ENCODE assay signal across 8 cellular contexts in the genomic region with DNA sequence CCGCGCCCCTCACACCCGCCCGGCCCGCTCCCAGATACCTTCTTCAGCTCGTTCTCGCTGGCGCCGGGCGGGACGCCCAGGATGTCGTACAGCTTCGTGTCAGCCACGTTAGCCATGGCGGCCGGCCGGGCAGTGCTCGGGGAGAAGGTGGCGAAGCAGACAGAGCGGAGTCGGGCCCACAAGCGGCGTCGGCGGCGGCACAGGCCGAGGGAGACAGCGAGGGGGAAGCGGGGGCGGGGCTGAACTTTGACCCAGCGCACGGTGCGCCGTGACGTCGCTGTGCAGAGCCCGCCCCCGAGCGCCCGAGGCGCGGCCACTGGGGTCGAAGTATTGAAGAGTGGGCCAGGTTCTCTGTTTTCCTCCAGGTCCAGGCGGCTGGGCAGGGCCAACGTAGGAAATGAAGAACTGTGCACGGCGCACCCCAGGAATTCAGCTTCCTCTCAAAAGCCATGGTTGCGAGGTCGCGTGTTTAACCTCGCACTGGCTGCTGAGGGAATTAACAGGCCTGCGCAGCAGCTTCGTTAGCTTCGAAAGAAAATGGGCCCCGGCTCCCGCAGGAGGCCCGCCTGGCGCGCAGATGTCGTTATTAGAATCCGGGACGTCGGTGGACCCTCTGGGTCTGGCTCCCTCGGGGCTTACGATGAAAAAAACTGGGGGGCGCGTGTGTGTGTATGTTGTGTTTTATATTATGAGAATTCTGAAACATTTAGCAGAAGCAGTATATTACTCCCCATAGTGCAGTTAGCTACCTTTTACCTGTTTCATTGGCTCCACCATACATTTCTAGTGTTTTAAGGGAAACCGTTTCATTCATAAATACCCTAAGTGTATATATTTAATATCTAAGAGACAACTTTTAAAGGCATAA. TPM values are rescaled to one million over a fixed set of nuclear protein-coding genes. Genes with fewer than 3 reads are reported as not detected.
DNase-seq lines count a peak whose midpoint lies in the region; ATAC-seq and TF ChIP-seq lines count a peak whose summit lies in the region.

A gene (minus strand): TSS at position 218 of the 868 bp plus-strand sequence. CDS start 102 bp downstream, at position 116.

- no peaks in the 10 kb centered on the region for H4K20me1 ChIP-seq in neural cell (ENCODE audit: insufficient read depth)

- H3K9me2 ChIP-seq in neural cell (ENCODE audit: insufficient read depth, low read length), result no peaks in the 10 kb centered on the region

- H3K9me3 ChIP-seq in neural cell (ENCODE audit: low read length), result no peaks in the 10 kb centered on the region

- peak within 1 kb of the TSS; percentile 99 for H3K4me2 ChIP-seq in neural cell (ENCODE audit: low read length)

- peak; percentile 23 for TF ChIP-seq RAD21 in neural cell (conservative IDR thresholded peaks at IDR 0.05)

- H3K27ac Mint-ChIP-seq in stimulated activated naive CD8-positive, alpha-beta T cell treated with anti-CD3 and anti-CD28 coated beads, Interleukin-15, amount 100 ng/mL, for 72 hours, result peak within 1 kb of the TSS; percentile 98 to 99

- TF ChIP-seq POLR2A in Raji (IDR thresholded peaks at IDR 0.05; ENCODE audit: insufficient read depth, low read depth, low read length), result peak; percentile 86

- H3K79me2 ChIP-seq in neural cell (replicated peaks; ENCODE audit: insufficient read depth, low read length), result peaks cover 36% of the 10 kb centered on the region

- no peaks in the 10 kb centered on the region for H3K27me3 Mint-ChIP-seq in stimulated activated naive CD8-positive, alpha-beta T cell treated with anti-CD3 and anti-CD28 coated beads, Interleukin-15, amount 100 ng/mL, for 72 hours

- H2AFZ ChIP-seq in neural cell (ENCODE audit: low read depth, low read length), result peak within 1 kb of the TSS; percentile 89

- H3K4me1 Mint-ChIP-seq in stimulated activated naive CD8-positive, alpha-beta T cell treated with anti-CD3 and anti-CD28 coated beads, Interleukin-15, amount 100 ng/mL, for 72 hours, result peaks cover 57% of the 10 kb centered on the region

- H3K4me3 ChIP-seq in fibroblast of villous mesenchyme (ENCODE audit: low read depth, low read length) (peak within 1 kb of the TSS; percentile 91), neural cell (ENCODE audit: low read length) (peak within 1 kb of the TSS; percentile 92)

- TF ChIP-seq CTCF in fibroblast of villous mesenchyme (IDR thresholded peaks at IDR 0.05; ENCODE audit: insufficient read depth, low read depth, low read length), result no peak
- peak; percentile 29 for TF ChIP-seq CTCF in neural cell (IDR thresholded peaks at IDR 0.05; ENCODE audit: poor library complexity, severe bottlenecking)

- H3K9me3 Mint-ChIP-seq in stimulated activated naive CD8-positive, alpha-beta T cell treated with anti-CD3 and anti-CD28 coated beads, Interleukin-15, amount 100 ng/mL, for 72 hours, result no peaks in the 10 kb centered on the region

- peak within 1 kb of the TSS; percentile 97 for H3K27ac ChIP-seq in neural cell (ENCODE audit: low read length)

- H3K9ac ChIP-seq in neural cell (ENCODE audit: low read length), result peak within 1 kb of the TSS; percentile 93

- H3F3A ChIP-seq in neural cell (ENCODE audit: insufficient read depth, low read length, poor library complexity, severe bottlenecking), result no peaks in the 10 kb centered on the region

- DNase-seq in ELR (ENCODE audit: low read depth) (peak; percentile 91), H4 (ENCODE audit: low spot score) (peak; percentile 63), LoVo (ENCODE audit: low spot score) (peak; percentile 90), fibroblast of villous mesenchyme (ENCODE audit: low read depth) (peak; percentile 91)
- DNase-seq in activated effector memory CD4-positive, alpha-beta T cell treated with anti-CD3 and anti-CD28 coated beads, Interleukin-2, amount 50 U/mL, for 16 hours, result peak; percentile 97
- DNase-seq in stimulated activated naive CD8-positive, alpha-beta T cell treated with anti-CD3 and anti-CD28 coated beads, Interleukin-15, amount 100 ng/mL, for 72 hours, result peak; percentile 89 to 92

- peaks cover 4% of the 10 kb centered on the region for H3K36me3 ChIP-seq in neural cell (ENCODE audit: insufficient read depth, low read length)

- no peak for TF ChIP-seq EP300 in neural cell (conservative IDR thresholded peaks at IDR 0.05; ENCODE audit: poor library complexity, severe bottlenecking)

- ATAC-seq in stimulated activated naive CD8-positive, alpha-beta T cell treated with anti-CD3 and anti-CD28 coated beads, Interleukin-15, amount 100 ng/mL, for 72 hours, result peak; percentile 94

- H3K4me3 Mint-ChIP-seq in stimulated activated naive CD8-positive, alpha-beta T cell treated with anti-CD3 and anti-CD28 coated beads, Interleukin-15, amount 100 ng/mL, for 72 hours, result peak within 1 kb of the TSS; percentile 88 to 93

- H3K27me3 ChIP-seq in neural cell (ENCODE audit: insufficient read depth, low read depth, low read length), result no peaks in the 10 kb centered on the region

TF ChIP-seq in neural cell, 6 proteins besides CTCF, POLR2A, EP300 and RAD21:
- TF ChIP-seq MXI1 (conservative IDR thresholded peaks at IDR 0.05; ENCODE audit: poor library complexity, severe bottlenecking) (peak; percentile 77), SMC3 (conservative IDR thresholded peaks at IDR 0.05; ENCODE audit: poor library complexity) (no peak), POLR2AphosphoS5 (IDR thresholded peaks at IDR 0.05) (peak; percentile 97), TAF1 (IDR thresholded peaks at IDR 0.05; ENCODE audit: low read depth) (peak; percentile 83), EZH2 (IDR thresholded peaks at IDR 0.05; ENCODE audit: borderline replicate concordance, insufficient read depth, low read length, poor library complexity, severe bottlenecking) (no peak)
- TF ChIP-seq, protein P1, sequence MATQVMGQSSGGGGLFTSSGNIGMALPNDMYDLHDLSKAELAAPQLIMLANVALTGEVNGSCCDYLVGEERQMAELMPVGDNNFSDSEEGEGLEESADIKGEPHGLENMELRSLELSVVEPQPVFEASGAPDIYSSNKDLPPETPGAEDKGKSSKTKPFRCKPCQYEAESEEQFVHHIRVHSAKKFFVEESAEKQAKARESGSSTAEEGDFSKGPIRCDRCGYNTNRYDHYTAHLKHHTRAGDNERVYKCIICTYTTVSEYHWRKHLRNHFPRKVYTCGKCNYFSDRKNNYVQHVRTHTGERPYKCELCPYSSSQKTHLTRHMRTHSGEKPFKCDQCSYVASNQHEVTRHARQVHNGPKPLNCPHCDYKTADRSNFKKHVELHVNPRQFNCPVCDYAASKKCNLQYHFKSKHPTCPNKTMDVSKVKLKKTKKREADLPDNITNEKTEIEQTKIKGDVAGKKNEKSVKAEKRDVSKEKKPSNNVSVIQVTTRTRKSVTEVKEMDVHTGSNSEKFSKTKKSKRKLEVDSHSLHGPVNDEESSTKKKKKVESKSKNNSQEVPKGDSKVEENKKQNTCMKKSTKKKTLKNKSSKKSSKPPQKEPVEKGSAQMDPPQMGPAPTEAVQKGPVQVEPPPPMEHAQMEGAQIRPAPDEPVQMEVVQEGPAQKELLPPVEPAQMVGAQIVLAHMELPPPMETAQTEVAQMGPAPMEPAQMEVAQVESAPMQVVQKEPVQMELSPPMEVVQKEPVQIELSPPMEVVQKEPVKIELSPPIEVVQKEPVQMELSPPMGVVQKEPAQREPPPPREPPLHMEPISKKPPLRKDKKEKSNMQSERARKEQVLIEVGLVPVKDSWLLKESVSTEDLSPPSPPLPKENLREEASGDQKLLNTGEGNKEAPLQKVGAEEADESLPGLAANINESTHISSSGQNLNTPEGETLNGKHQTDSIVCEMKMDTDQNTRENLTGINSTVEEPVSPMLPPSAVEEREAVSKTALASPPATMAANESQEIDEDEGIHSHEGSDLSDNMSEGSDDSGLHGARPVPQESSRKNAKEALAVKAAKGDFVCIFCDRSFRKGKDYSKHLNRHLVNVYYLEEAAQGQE (IDR thresholded peaks at IDR 0.05; ENCODE audit: borderline replicate concordance), result peak; percentile 89

RNA-seq across cellular contexts. Expression of the gene that starts here (rescaled TPM):
- total RNA-seq in H4 (2014; rRNA removed; shearing (Covaris generic)), result 81.2 and 84.7 TPM in 2 replicates
- total RNA-seq in fibroblast of villous mesenchyme, result 67.0 and 101 TPM in 2 replicates
- polyA plus RNA-seq in neural cell, result 85.8 and 99.5 TPM in 2 replicates
- polyA minus RNA-seq in neural cell, result 119 and 126 TPM in 2 replicates

Comparison
In these comparisons a context has a peak if more than half of its experiments do, and no peak if none do; other contexts are left out.
1. Peak in every context shown above with its lines: DNase-seq, ATAC-seq, H3K4me3 ChIP-seq and H3K27ac ChIP-seq.